19 cellular contexts compared by ENCODE assay signal in the genomic region with DNA sequence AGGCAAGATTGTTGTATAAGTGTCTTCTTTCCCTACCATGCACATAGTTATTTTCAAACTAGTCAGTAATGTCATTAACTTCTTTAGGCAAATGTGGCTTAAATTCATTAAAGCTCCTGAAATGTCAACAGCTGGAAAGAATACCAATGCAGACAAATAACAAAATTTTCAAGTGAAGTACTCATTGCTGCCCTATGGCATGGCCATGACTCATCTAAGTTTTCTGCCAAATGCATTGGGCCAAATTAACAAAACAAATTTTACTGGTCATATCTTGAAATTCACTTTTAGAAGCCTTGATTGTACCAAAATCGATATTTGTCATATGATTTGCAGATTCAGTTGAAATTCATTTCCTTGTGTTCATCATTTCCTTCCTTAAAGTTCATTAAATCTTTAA.
"Had no signal": no experiment of that assay in that cellular context is flagged by ENCODE, and none has a peak within 500 bp of the region (broad histone marks: within the 10 kb centered on the region; RNA-seq: fewer than 3 reads in every experiment).

No MANE protein-coding gene starts in this region.

- ATAC-seq: left lung; natural killer cell; sciatic nerve; stimulated activated memory B cell treated with anti-CD40 and anti-IgM and Interleukin-4, amounts not matched to agents 10 μg/mL and 1 μg/mL and 100 μg/mL, for 72 hours had no signal

- H3K4me3 ChIP-seq: left lung, transverse colon had no signal

- H3K9me3 ChIP-seq: transverse colon had no signal

- H3K36me3 ChIP-seq: left lung, transverse colon had no signal

- H3K27ac ChIP-seq: left lung, transverse colon had no signal

- H3K27me3 ChIP-seq: left lung, transverse colon had no signal

- DNase-seq: activated B cell treated with CpG ODN at 0.5 μM for 24 hours; activated CD4-positive, alpha-beta T cell treated with anti-CD3 and anti-CD28 coated beads for 4 hours; activated CD4-positive, alpha-beta T cell treated with anti-CD3 and anti-CD28 coated beads, Interleukin-2, amount 50 U/mL, for 48 hours; activated CD8-positive, alpha-beta memory T cell treated with anti-CD3 and anti-CD28 coated beads, Interleukin-2, amount 50 U/mL, for 48 hours; activated naive CD4-positive, alpha-beta T cell treated with anti-CD3 and anti-CD28 coated beads for 36 hours; activated naive CD8-positive, alpha-beta T cell treated with anti-CD3 and anti-CD28 coated beads, Interleukin-2, amount 10 ng/mL, durations not matched to agents 7 days and 5 days; activated T-cell treated with anti-CD3 and anti-CD28 coated beads, Interleukin-2, amount 50 U/mL, for 48 hours; amygdala; dermis blood vessel endothelial cell; effector CD8-positive, alpha-beta T cell; kidney glomerular epithelial cell; left lung; natural killer cell; small intestine; stimulated activated CD4-positive, alpha-beta T cell treated with anti-CD3 and anti-CD28 coated beads, Interleukin-2, amount 100 ng/mL, for 24 hours; T-helper 1 cell; transverse colon had no signal

- H3K4me1 ChIP-seq: left lung, transverse colon had no signal
